27 cellular contexts compared by ENCODE assay signal in genomic region chr17:63309021-63309420, GRCh38.
DNase-seq lines count a peak whose midpoint lies in the region; ATAC-seq and TF ChIP-seq lines count a peak whose summit lies in the region.
"Had no signal": no experiment of that assay in that cellular context is flagged by ENCODE, and none has a peak within 500 bp of the region (broad histone marks: within the 10 kb centered on the region; RNA-seq: fewer than 3 reads in every experiment).

No MANE protein-coding gene starts in this region.

- WGBS in thyroid gland, 2 donors: 59 to 72% methylated on average over 2 of the region's 2 CpGs

- H3K4me1 ChIP-seq in breast epithelium: no peaks in the 10 kb centered on the region
- peaks cover 4% of the 10 kb centered on the region for H3K4me1 ChIP-seq in adipocyte (ENCODE audit: control insufficient read depth, insufficient read depth, low read length)
- no peaks in the 10 kb centered on the region for H3K4me1 ChIP-seq in OCI-LY7 (ENCODE audit: insufficient read depth, low read length, poor library complexity, severe bottlenecking)
- H3K4me1 ChIP-seq in thyroid gland: no peaks in the 10 kb centered on the region
- H3K4me1 ChIP-seq: esophagus squamous epithelium, right atrium auricular region, upper lobe of left lung had no signal

- no peak overlapping the region for H2AFZ ChIP-seq in OCI-LY7 (ENCODE audit: low read length)

- POLR2A ChIA-PET in MCF 10A (lab: Yijun Ruan, JAX): interaction anchor here (0.7 kb wide), 1 partner anchor 185 kb away, joined by 3 read pairs; no protein-coding TSS in a partner anchor
- POLR2A ChIA-PET in OCI-LY7 (lab: Charles Lee): interaction anchor here (0.6 kb wide), 2 partner anchors 36 to 72 kb away, joined by 3 read pairs; no protein-coding TSS in a partner anchor

- no peaks in the 10 kb centered on the region for H3K27me3 Mint-ChIP-seq in MCF 10A (ENCODE audit: insufficient read depth, unreplicated experiment)
- H3K27me3 Mint-ChIP-seq: naive thymus-derived CD4-positive, alpha-beta T cell had no signal

- intact Hi-C loops in MCF 10A (cut with micrococcal nuclease) (no loop called here), breast epithelium (cut with DNase I; ENCODE audit: low total_unique reads) (no loop called here), OCI-LY7 (cut with micrococcal nuclease; ENCODE audit: unreplicated experiment) (no loop called here), thyroid gland (cut with DNase I) (no loop called here)

- H3K4me1 Mint-ChIP-seq in MCF 10A (ENCODE audit: insufficient read depth, unreplicated experiment): peaks cover 8% of the 10 kb centered on the region

- no peaks in the 10 kb centered on the region for H4K20me1 ChIP-seq in OCI-LY7 (ENCODE audit: insufficient read depth, low read length)

- H3K4me3 Mint-ChIP-seq in MCF 10A (ENCODE audit: unreplicated experiment): no peak overlapping the region
- H3K4me3 Mint-ChIP-seq: activated naive CD4-positive, alpha-beta T cell treated with anti-CD3 and anti-CD28 coated beads for 36 hours; naive thymus-derived CD4-positive, alpha-beta T cell had no signal

- H3K4me2 ChIP-seq in OCI-LY7 (ENCODE audit: low read length): no peak overlapping the region

- TF ChIP-seq POLR2A in breast epithelium (IDR thresholded peaks at IDR 0.05) (no peak), thyroid gland (IDR thresholded peaks at IDR 0.05) (no peak)

- H3K4me3 ChIP-seq in breast epithelium: no peak overlapping the region
- no peak overlapping the region for H3K4me3 ChIP-seq in adipocyte (ENCODE audit: low read length)
- no peak overlapping the region for H3K4me3 ChIP-seq in fibroblast of pulmonary artery (replicated peaks; ENCODE audit: low read depth, low read length)
- H3K4me3 ChIP-seq in OCI-LY7 (ENCODE audit: low read depth, low read length, poor library complexity, severe bottlenecking): no peak overlapping the region
- H3K4me3 ChIP-seq in thyroid gland (replicated peaks in 1 of 3): no peak overlapping the region
- H3K4me3 ChIP-seq: esophagus squamous epithelium, right atrium auricular region, upper lobe of left lung had no signal

- H3K9ac ChIP-seq in adipocyte (ENCODE audit: low read length): no peak overlapping the region

- ATAC-seq in GM21367 (IDR thresholded peaks at IDR 0.05; ENCODE audit: unreplicated experiment) (no peak), HG02852 (IDR thresholded peaks at IDR 0.05; ENCODE audit: unreplicated experiment) (no peak)
- ATAC-seq: left colon; naive thymus-derived CD4-positive, alpha-beta T cell had no signal

- peak; percentile 10 for DNase-seq in MCF 10A (ENCODE audit: unreplicated experiment)
- no peak for DNase-seq in breast epithelium (ENCODE audit: low spot score in 2 of 2)
- DNase-seq in adipocyte (ENCODE audit: low read depth): peak; percentile 15
- peak; percentile 68 for DNase-seq in fibroblast of pulmonary artery (ENCODE audit: low read depth)
- DNase-seq in OCI-LY7 (ENCODE audit: low spot score): no peak
- DNase-seq in thyroid gland: no peak
- DNase-seq: activated CD4-positive, alpha-beta T cell treated with anti-CD3 and anti-CD28 coated beads for 4 hours; activated naive CD4-positive, alpha-beta T cell treated with anti-CD3 and anti-CD28 coated beads for 36 hours; activated T-cell treated with anti-CD3 and anti-CD28 coated beads, Interleukin-2, amount 50 U/mL, for 48 hours; anterior cingulate cortex; C1 segment of cervical spinal cord; Calu3; effector memory CD4-positive, alpha-beta T cell; esophagus squamous epithelium; H7; KG1; left colon; naive thymus-derived CD4-positive, alpha-beta T cell; NCI-H1092; NCI-H187 treated with DMSO at 0.1 percent for 48 hours; NCI-H2227 treated with DMSO at 0.1 percent for 48 hours; NCI-H774; occipital lobe; upper lobe of left lung had no signal

- BruUV-seq in MCF 10A (replicated peaks; lab: Mats Ljungman, UMichigan) (no TSS peak), OCI-LY7 (replicated peaks; lab: Mats Ljungman, UMichigan) (no TSS peak)

- H3K27ac Mint-ChIP-seq in MCF 10A (ENCODE audit: low read depth, unreplicated experiment): no peak overlapping the region
- H3K27ac Mint-ChIP-seq: activated naive CD4-positive, alpha-beta T cell treated with anti-CD3 and anti-CD28 coated beads for 36 hours; naive thymus-derived CD4-positive, alpha-beta T cell had no signal

- CTCF ChIA-PET in MCF 10A (lab: Yijun Ruan, JAX) (no interaction called here), OCI-LY7 (lab: Charles Lee; ENCODE audit: unreplicated experiment) (no interaction called here)

- H3K36me3 Mint-ChIP-seq in MCF 10A (ENCODE audit: insufficient read depth, unreplicated experiment): peaks cover 7% of the 10 kb centered on the region

- H3K9me3 Mint-ChIP-seq in MCF 10A (ENCODE audit: unreplicated experiment): peaks cover 10% of the 10 kb centered on the region

- no peaks in the 10 kb centered on the region for H3K9me3 ChIP-seq in breast epithelium
- no peaks in the 10 kb centered on the region for H3K9me3 ChIP-seq in adipocyte (ENCODE audit: control insufficient read depth, low read length)
- H3K9me3 ChIP-seq in OCI-LY7 (ENCODE audit: low read length): no peaks in the 10 kb centered on the region
- H3K9me3 ChIP-seq in thyroid gland: no peaks in the 10 kb centered on the region
- H3K9me3 ChIP-seq: esophagus squamous epithelium, upper lobe of left lung had no signal

- H3K79me2 ChIP-seq in OCI-LY7 (ENCODE audit: insufficient read depth, low read depth, low read length): no peaks in the 10 kb centered on the region

- H3K27ac ChIP-seq in breast epithelium (no peak overlapping the region), OCI-LY7 (ENCODE audit: low read depth, low read length, poor library complexity, severe bottlenecking) (no peak overlapping the region), thyroid gland (no peak overlapping the region)
- H3K27ac ChIP-seq: esophagus squamous epithelium, right atrium auricular region, upper lobe of left lung had no signal

- no peaks in the 10 kb centered on the region for H3K9me2 ChIP-seq in OCI-LY7 (ENCODE audit: insufficient read depth, low read length)

- H3K27me3 ChIP-seq in breast epithelium (no peaks in the 10 kb centered on the region), adipocyte (replicated peaks; ENCODE audit: control insufficient read depth, insufficient read depth, low read length) (no peaks in the 10 kb centered on the region), thyroid gland (no peaks in the 10 kb centered on the region)
- H3K27me3 ChIP-seq: esophagus squamous epithelium, right atrium auricular region, upper lobe of left lung had no signal

- TF ChIP-seq CTCF in MCF 10A (IDR thresholded peaks at IDR 0.05; ENCODE audit: unreplicated experiment) (no peak), breast epithelium (IDR thresholded peaks at IDR 0.05) (no peak), fibroblast of pulmonary artery (IDR thresholded peaks at IDR 0.05; ENCODE audit: low read length, missing control alignments) (no peak), OCI-LY7 (conservative IDR thresholded peaks at IDR 0.05; ENCODE audit: low read length) (no peak), thyroid gland (IDR thresholded peaks at IDR 0.05) (no peak)

- no peaks in the 10 kb centered on the region for H3K36me3 ChIP-seq in breast epithelium
- H3K36me3 ChIP-seq in adipocyte (ENCODE audit: control insufficient read depth, insufficient read depth, low read length, severe bottlenecking): peaks cover 2% of the 10 kb centered on the region
- H3K36me3 ChIP-seq in OCI-LY7 (ENCODE audit: insufficient read depth, low read length): no peaks in the 10 kb centered on the region
- no peaks in the 10 kb centered on the region for H3K36me3 ChIP-seq in thyroid gland
- H3K36me3 ChIP-seq: esophagus squamous epithelium, right atrium auricular region, upper lobe of left lung had no signal

Comparison
In these comparisons a context has a peak if more than half of its experiments do, and no peak if none do; other contexts are left out.
1. DNase-seq: peak in MCF 10A (single experiment), adipocyte (single experiment) and fibroblast of pulmonary artery (single experiment); none in breast epithelium (0 of 2), OCI-LY7 (single experiment) and thyroid gland (0 of 2).